ENCODE assay signal across 8 cellular contexts in the genomic region with DNA sequence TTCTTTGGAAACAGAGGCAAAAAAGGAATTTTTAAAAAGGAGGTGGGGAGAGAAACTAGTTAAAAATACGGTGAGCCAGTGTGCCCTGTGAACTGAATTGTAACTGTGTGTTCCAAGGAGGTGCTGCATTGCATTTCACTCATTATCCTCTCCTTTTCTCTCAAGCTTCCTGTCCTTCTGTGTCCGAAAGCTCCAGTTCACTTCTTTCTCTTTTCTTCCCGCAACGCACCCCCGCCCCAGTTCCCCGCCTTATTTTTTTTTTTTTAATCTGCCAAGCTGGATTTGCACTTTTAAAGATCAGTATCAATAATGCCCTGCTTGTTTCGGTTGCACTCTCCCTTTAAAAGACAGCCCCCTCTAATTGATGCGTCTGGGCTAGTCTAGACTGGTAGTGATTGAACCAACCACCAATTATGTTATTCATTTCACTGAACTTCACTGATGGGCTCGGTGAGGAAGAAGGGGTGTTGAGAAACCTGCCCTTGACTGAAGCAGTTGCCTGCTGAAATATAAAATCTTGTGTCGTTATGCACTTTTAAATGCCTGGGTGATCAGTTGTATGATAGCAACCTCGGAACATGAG. TPM values are rescaled to one million over a fixed set of nuclear protein-coding genes. Genes with fewer than 3 reads are reported as not detected.
DNase-seq lines count a peak whose midpoint lies in the region; ATAC-seq and TF ChIP-seq lines count a peak whose summit lies in the region.

No MANE protein-coding gene starts in this region.

- H3K56ac ChIP-seq in H9 (ENCODE audit: insufficient read length, low read depth, low read length), result no peak overlapping the region

- TF ChIP-seq CTCF in H9 (conservative IDR thresholded peaks at IDR 0.05), result no peak
- no peak for TF ChIP-seq CTCF in foreskin keratinocyte (conservative IDR thresholded peaks at IDR 0.05)

- no peak overlapping the region for H2BK120ac ChIP-seq in H9 (ENCODE audit: low read depth, low read length, poor library complexity, severe bottlenecking)

- peak overlapping the region; percentile 57 for H3K4me3 ChIP-seq in skeletal muscle cell (ENCODE audit: low read depth, low read length)

- peaks cover 23% of the 10 kb centered on the region for H3K27me3 Mint-ChIP-seq in H9 (ENCODE audit: low read depth)

- no peak overlapping the region for H2BK5ac ChIP-seq in H9 (ENCODE audit: insufficient read length, low read length)

- no peak overlapping the region for H3K9ac ChIP-seq in H9 (ENCODE audit: extremely low read depth, insufficient read length, low read length)

- ATAC-seq in foreskin keratinocyte, result peak; percentile 34
- ATAC-seq in esophagus mucosa, result no peak
- ATAC-seq in HG02885 (IDR thresholded peaks at IDR 0.05; ENCODE audit: poor library complexity, unreplicated experiment), result no peak
- ATAC-seq in GM21360 (IDR thresholded peaks at IDR 0.05; ENCODE audit: unreplicated experiment), result no peak

- H4K91ac ChIP-seq in H9 (ENCODE audit: insufficient read length, low read depth, low read length), result no peak overlapping the region

- no peaks in the 10 kb centered on the region for H3K9me3 Mint-ChIP-seq in H9

- H2BK20ac ChIP-seq in H9 (ENCODE audit: low read depth, low read length, poor library complexity, severe bottlenecking), result no peak overlapping the region

- H3K27me3 ChIP-seq in H9 (ENCODE audit: insufficient read depth, low read length) (no peaks in the 10 kb centered on the region; the same call in 1 of the 2 replicates), foreskin keratinocyte (no peaks in the 10 kb centered on the region)

- H3T11ph ChIP-seq in H9 (ENCODE audit: low read length), result no peak overlapping the region

- no peak overlapping the region for H3K18ac ChIP-seq in H9 (ENCODE audit: insufficient read length, low read depth, low read length)

- no peak overlapping the region for H2BK15ac ChIP-seq in H9 (ENCODE audit: low read depth, low read length)

- no peaks in the 10 kb centered on the region for H4K20me1 ChIP-seq in H9 (ENCODE audit: control insufficient read depth, insufficient read depth, insufficient read length)

- peak overlapping the region; percentile 70 for H2AFZ ChIP-seq in H9 (ENCODE audit: low read length)

- H3K79me1 ChIP-seq in H9 (ENCODE audit: insufficient read depth, low read depth, low read length, poor library complexity, severe bottlenecking), result no peaks in the 10 kb centered on the region

- no peaks in the 10 kb centered on the region for H3K9me3 ChIP-seq in H9 (ENCODE audit: control insufficient read depth, low read depth, low read length)

- DNase-seq in H9 (no peak), SK-N-DZ (ENCODE audit: low spot score) (peak; percentile 44), foreskin keratinocyte (peak; percentile 61 to 81), skeletal muscle cell (ENCODE audit: low read depth) (no peak)
- DNase-seq in activated CD4-positive, alpha-beta T cell treated with anti-CD3 and anti-CD28 coated beads for 1 hour, result no peak

- H4K5ac ChIP-seq in H9 (ENCODE audit: insufficient read length, low read depth, low read length), result no peak overlapping the region

- H2BK12ac ChIP-seq in H9 (ENCODE audit: insufficient read length, low read depth, low read length), result no peak overlapping the region

- H3K4me1 ChIP-seq in H9 (ENCODE audit: insufficient read depth, low read length) (peaks cover 2% of the 10 kb centered on the region; the same call in 1 of the 2 replicates), foreskin keratinocyte (peaks cover 32% of the 10 kb centered on the region)

- peak overlapping the region in 1 of 2 experiments; percentile 62; a peak in 4 of 5 replicates for H3K4me3 Mint-ChIP-seq in H9

- H3K27ac Mint-ChIP-seq in H9, result no peak overlapping the region

- H3K4ac ChIP-seq in H9 (ENCODE audit: low read depth, low read length), result no peak overlapping the region

- H3K36me3 Mint-ChIP-seq in H9 (ENCODE audit: insufficient read depth in 1 of 3, low read depth in 3 of 3), result no peaks in the 10 kb centered on the region

- H3K23ac ChIP-seq in H9 (ENCODE audit: insufficient read length, low read depth, low read length), result no peak overlapping the region

- no peak overlapping the region for H3K14ac ChIP-seq in H9 (ENCODE audit: insufficient read depth, low read length)

- H3K79me2 ChIP-seq in H9 (ENCODE audit: insufficient read depth, low read length), result no peaks in the 10 kb centered on the region

- peak overlapping the region; percentile 24 for H3K4me2 ChIP-seq in H9 (ENCODE audit: insufficient read depth, insufficient read length, low read length)

- H3K27ac ChIP-seq in H9 (ENCODE audit: insufficient read length, low read depth, low read length) (no peak overlapping the region), foreskin keratinocyte (peak overlapping the region; percentile 24)

- H3K4me1 Mint-ChIP-seq in H9, result peaks cover 29 to 32% of the 10 kb centered on the region in 2 experiments

- no peak overlapping the region for H2AK5ac ChIP-seq in H9 (ENCODE audit: insufficient read length, low read length)

- H3K23me2 ChIP-seq in H9 (ENCODE audit: insufficient read length, low read depth, low read length, poor library complexity, severe bottlenecking), result peaks cover 9% of the 10 kb centered on the region

- H4K8ac ChIP-seq in H9 (replicated peaks; ENCODE audit: insufficient read length, low read depth, low read length), result no peak overlapping the region

- no CpG with 5 or more reads among the region's 11 CpGs for WGBS in H9 (ENCODE audit: extremely low coverage, insufficient read length, low lambda C conversion rate)

RNA-seq across cellular contexts. Expression of gene BLID, which starts 18.5 kb away (rescaled TPM):
- total RNA-seq in H9 (2021), result not detected in 2 replicates
- polyA plus RNA-seq in SK-N-DZ (2014; cell fraction: cytosol; rRNA removed), result not detected in 2 replicates
- polyA plus RNA-seq in SK-N-DZ (2014; cell fraction: nucleus; rRNA removed), result not detected in 2 replicates
- total RNA-seq in foreskin keratinocyte, result 0.78 TPM in 2 replicates
- polyA plus RNA-seq in foreskin keratinocyte, result not detected in 2 replicates
- total RNA-seq in esophagus mucosa, result 0.56 TPM

Comparison
In these comparisons a context has a peak if more than half of its experiments do, and no peak if none do; other contexts are left out.
1. DNase-seq: peak in SK-N-DZ (single experiment) and foreskin keratinocyte (2 of 2); none in H9 (single experiment), skeletal muscle cell (single experiment) and activated CD4-positive, alpha-beta T cell treated with anti-CD3 and anti-CD28 coated beads for 1 hour (single experiment).